In genomic region chr2:75288760-75289159, GRCh38 we compare ENCODE assay signal across 35 cellular contexts.
DNase-seq lines count a peak whose midpoint lies in the region; ATAC-seq and TF ChIP-seq lines count a peak whose summit lies in the region.
"Had no signal": no experiment of that assay in that cellular context is flagged by ENCODE, and none has a peak within 500 bp of the region (broad histone marks: within the 10 kb centered on the region; RNA-seq: fewer than 3 reads in every experiment).

No MANE protein-coding gene starts in this region.

- H3K79me2 ChIP-seq in smooth muscle cell (ENCODE audit: low read depth), result no peaks in the 10 kb centered on the region

- no peaks in the 10 kb centered on the region for H3K27me3 ChIP-seq in smooth muscle cell (ENCODE audit: low read depth)
- H3K27me3 ChIP-seq: BLaER1, esophagus muscularis mucosa, foreskin keratinocyte, neural progenitor cell, pancreas, upper lobe of right lung had no signal

- H3K4me2 ChIP-seq in smooth muscle cell, result no peak overlapping the region
- H3K4me2 ChIP-seq: neural progenitor cell had no signal

- H3K9me3 ChIP-seq in smooth muscle cell (replicated peaks; ENCODE audit: low read depth), result no peaks in the 10 kb centered on the region
- H3K9me3 ChIP-seq: BLaER1, Caco-2, esophagus muscularis mucosa, heart left ventricle, pancreas, upper lobe of right lung had no signal

- H3K36me3 Mint-ChIP-seq in progenitor cell of endocrine pancreas (ENCODE audit: insufficient read depth), result no peaks in the 10 kb centered on the region
- no peaks in the 10 kb centered on the region for H3K36me3 Mint-ChIP-seq in activated T-cell treated with anti-CD3 and anti-CD28 coated beads, Interleukin-2, amount 50 U/mL, for 72 hours (ENCODE audit: insufficient read depth in 2 of 2)
- H3K36me3 Mint-ChIP-seq: brain, neural progenitor cell had no signal

- DNase-seq in smooth muscle cell (lab: John Stamatoyannopoulos, UW; ENCODE audit: unreplicated experiment), result no peak
- no peak for DNase-seq in progenitor cell of endocrine pancreas (ENCODE audit: low spot score, unreplicated experiment)
- DNase-seq in activated T-cell treated with anti-CD3 and anti-CD28 coated beads, Interleukin-2, amount 50 U/mL, for 72 hours, result no peak
- DNase-seq in hepatic stellate cell (ENCODE audit: low spot score), result no peak
- DNase-seq: activated CD4-positive, alpha-beta T cell treated with anti-CD3 and anti-CD28 coated beads for 36 hours; activated CD8-positive, alpha-beta memory T cell treated with anti-CD3 and anti-CD28 coated beads, Interleukin-2, amount 50 U/mL, for 48 hours; activated CD8-positive, alpha-beta T cell treated with anti-CD3 and anti-CD28 coated beads for 36 hours; activated naive CD4-positive, alpha-beta T cell treated with anti-CD3 and anti-CD28 coated beads, Interleukin-2, amount 50 U/mL, for 16 hours; amniotic stem cell; Caco-2; cerebellar nuclear complex; foreskin keratinocyte; HCEC 1CT; heart left ventricle; kidney; left ventricle myocardium superior; NCI-H1417 treated with DMSO at 0.1 percent for 48 hours; NCI-H345; NCI-H69; pancreas; SHP77 treated with DMSO at 0.1 percent for 48 hours; stimulated activated naive CD8-positive, alpha-beta T cell treated with anti-CD3 and anti-CD28 coated beads, Interleukin-15, Interleukin-2, amounts not matched to agents 100 U/mL and 50 U/mL, for 24 hours; upper lobe of right lung had no signal

- H2AFZ ChIP-seq in smooth muscle cell (ENCODE audit: low read depth), result no peak overlapping the region
- H2AFZ ChIP-seq: neural progenitor cell had no signal

- H3K4me1 Mint-ChIP-seq in progenitor cell of endocrine pancreas (ENCODE audit: low read depth), result no peaks in the 10 kb centered on the region
- no peaks in the 10 kb centered on the region for H3K4me1 Mint-ChIP-seq in activated T-cell treated with anti-CD3 and anti-CD28 coated beads, Interleukin-2, amount 50 U/mL, for 72 hours (ENCODE audit: low read depth)
- H3K4me1 Mint-ChIP-seq: activated CD4-positive, alpha-beta T cell treated with anti-CD3 and anti-CD28 coated beads for 36 hours; activated T-helper 17 cell treated with anti-CD3 and anti-CD28 coated beads, Interleukin-2, amount 50 U/mL, for 72 hours; brain had no signal

- peak; percentile 37 for ATAC-seq in GM18870 (IDR thresholded peaks at IDR 0.05; ENCODE audit: unreplicated experiment)
- peak; percentile 40 for ATAC-seq in GM21576 (IDR thresholded peaks at IDR 0.05; ENCODE audit: unreplicated experiment)
- ATAC-seq in HG03460 (IDR thresholded peaks at IDR 0.05; ENCODE audit: unreplicated experiment), result peak; percentile 49
- no peak for ATAC-seq in GM21447 (IDR thresholded peaks at IDR 0.05; ENCODE audit: unreplicated experiment)
- no peak for ATAC-seq in activated T-cell treated with anti-CD3 and anti-CD28 coated beads, Interleukin-2, amount 50 U/mL, for 72 hours (replicated peaks in 1 of 2)
- ATAC-seq: activated CD4-positive, alpha-beta T cell treated with anti-CD3 and anti-CD28 coated beads for 36 hours; activated CD8-positive, alpha-beta T cell treated with anti-CD3 and anti-CD28 coated beads for 36 hours; activated T-helper 17 cell treated with anti-CD3 and anti-CD28 coated beads, Interleukin-2, amount 50 U/mL, for 72 hours; foreskin keratinocyte; heart left ventricle; left ventricle myocardium superior; Panc1; pancreas; stimulated activated naive CD8-positive, alpha-beta T cell treated with anti-CD3 and anti-CD28 coated beads, Interleukin-15, Interleukin-2, amounts not matched to agents 100 U/mL and 50 U/mL, for 24 hours had no signal

- H3K27me3 Mint-ChIP-seq in progenitor cell of endocrine pancreas, result peaks cover 3% of the 10 kb centered on the region
- H3K27me3 Mint-ChIP-seq in activated T-cell treated with anti-CD3 and anti-CD28 coated beads, Interleukin-2, amount 50 U/mL, for 72 hours (ENCODE audit: low read depth), result no peaks in the 10 kb centered on the region
- H3K27me3 Mint-ChIP-seq: activated CD8-positive, alpha-beta T cell treated with anti-CD3 and anti-CD28 coated beads for 36 hours had no signal

- H3K4me3 Mint-ChIP-seq in progenitor cell of endocrine pancreas (ENCODE audit: low read depth), result no peak overlapping the region
- no peak overlapping the region for H3K4me3 Mint-ChIP-seq in activated T-cell treated with anti-CD3 and anti-CD28 coated beads, Interleukin-2, amount 50 U/mL, for 72 hours
- H3K4me3 Mint-ChIP-seq: activated CD4-positive, alpha-beta T cell treated with anti-CD3 and anti-CD28 coated beads for 36 hours; activated CD8-positive, alpha-beta T cell treated with anti-CD3 and anti-CD28 coated beads for 36 hours; activated T-helper 17 cell treated with anti-CD3 and anti-CD28 coated beads, Interleukin-2, amount 50 U/mL, for 72 hours; brain; neural progenitor cell; T-helper 2 cell treated with Interferon-gamma antibody and Interleukin-4, amounts not matched to agents 5 μg/mL and 100 μg/mL, for 36 hours had no signal

- no peaks in the 10 kb centered on the region for H4K20me1 ChIP-seq in smooth muscle cell (ENCODE audit: low read depth)
- H4K20me1 ChIP-seq: BLaER1 had no signal

- no peaks in the 10 kb centered on the region for H3F3A ChIP-seq in smooth muscle cell (ENCODE audit: low read depth)

- H3K36me3 ChIP-seq in smooth muscle cell (ENCODE audit: low read depth), result no peaks in the 10 kb centered on the region
- H3K36me3 ChIP-seq: BLaER1, esophagus muscularis mucosa, heart left ventricle, neural progenitor cell, pancreas, upper lobe of right lung had no signal

- no peaks in the 10 kb centered on the region for H3K4me1 ChIP-seq in smooth muscle cell (ENCODE audit: low read depth)
- H3K4me1 ChIP-seq: esophagus muscularis mucosa, neural progenitor cell, pancreas, upper lobe of right lung had no signal

- TF ChIP-seq CTCF in smooth muscle cell (IDR thresholded peaks at IDR 0.05; ENCODE audit: borderline replicate concordance, insufficient read depth, poor library complexity, severe bottlenecking) (no peak), progenitor cell of endocrine pancreas (IDR thresholded peaks at IDR 0.05; ENCODE audit: unreplicated experiment) (no peak)

- no peak overlapping the region for H3K9ac ChIP-seq in smooth muscle cell (ENCODE audit: low read depth)
- H3K9ac ChIP-seq: BLaER1, neural progenitor cell had no signal

- H3K4me3 ChIP-seq in smooth muscle cell, result no peak overlapping the region
- H3K4me3 ChIP-seq: BLaER1, esophagus muscularis mucosa, heart left ventricle, neural progenitor cell, pancreas, skin epidermis, upper lobe of right lung had no signal

- peak overlapping the region; percentile 22 for H3K27ac ChIP-seq in smooth muscle cell (ENCODE audit: low read depth)
- H3K27ac ChIP-seq: BLaER1, esophagus muscularis mucosa, foreskin keratinocyte, heart left ventricle, neural progenitor cell, pancreas, upper lobe of right lung had no signal

- H3K9me3 Mint-ChIP-seq in progenitor cell of endocrine pancreas (ENCODE audit: low read depth), result peaks cover 4% of the 10 kb centered on the region
- peaks cover 0 to 5% of the 10 kb centered on the region in 2 donors for H3K9me3 Mint-ChIP-seq in activated T-cell treated with anti-CD3 and anti-CD28 coated beads, Interleukin-2, amount 50 U/mL, for 72 hours
- H3K9me3 Mint-ChIP-seq: activated T-helper 17 cell treated with anti-CD3 and anti-CD28 coated beads, Interleukin-2, amount 50 U/mL, for 72 hours; brain; neural progenitor cell; T-helper 2 cell treated with Interferon-gamma antibody and Interleukin-4, amounts not matched to agents 5 μg/mL and 100 μg/mL, for 36 hours had no signal

- no peak overlapping the region for H3K27ac Mint-ChIP-seq in progenitor cell of endocrine pancreas
- no peak overlapping the region for H3K27ac Mint-ChIP-seq in activated T-cell treated with anti-CD3 and anti-CD28 coated beads, Interleukin-2, amount 50 U/mL, for 72 hours
- H3K27ac Mint-ChIP-seq: activated CD4-positive, alpha-beta T cell treated with anti-CD3 and anti-CD28 coated beads for 36 hours; activated CD8-positive, alpha-beta T cell treated with anti-CD3 and anti-CD28 coated beads for 36 hours; activated T-helper 17 cell treated with anti-CD3 and anti-CD28 coated beads, Interleukin-2, amount 50 U/mL, for 72 hours; brain; neural progenitor cell; T-helper 2 cell treated with Interferon-gamma antibody and Interleukin-4, amounts not matched to agents 5 μg/mL and 100 μg/mL, for 36 hours had no signal

Comparison
In these comparisons a context has a peak if more than half of its experiments do, and no peak if none do; other contexts are left out.
1. ATAC-seq: peak in GM18870 (single experiment), GM21576 (single experiment) and HG03460 (single experiment); none in GM21447 (single experiment) and activated T-cell treated with anti-CD3 and anti-CD28 coated beads, Interleukin-2, amount 50 U/mL, for 72 hours (0 of 2).